ENCODE assay signal across 1 cellular context in genomic region chr6:32658268-32658897, GRCh38.
TF ChIP-seq lines count a peak whose summit lies in the region.

No MANE protein-coding gene starts in this region.

TF ChIP-seq in HepG2, 621 proteins besides CTCF, POLR2A, EP300 and RAD21:
- no peak for TF ChIP-seq ZBTB49 (CRISPR knock-in tag; IDR thresholded peaks at IDR 0.05; ENCODE audit: borderline replicate concordance)
- no peak for TF ChIP-seq ZSCAN25 (CRISPR knock-in tag; IDR thresholded peaks at IDR 0.05)
- no peak for TF ChIP-seq NCOA1 (CRISPR knock-in tag; IDR thresholded peaks at IDR 0.05)
- TF ChIP-seq ZFP37 (CRISPR knock-in tag; IDR thresholded peaks at IDR 0.05; ENCODE audit: borderline replicate concordance), result no peak
- TF ChIP-seq SNAI1 (CRISPR knock-in tag; IDR thresholded peaks at IDR 0.05; ENCODE audit: borderline replicate concordance), result no peak
- TF ChIP-seq ZNF619 (CRISPR knock-in tag; IDR thresholded peaks at IDR 0.05), result no peak
- no peak for TF ChIP-seq SKIL (CRISPR knock-in tag; IDR thresholded peaks at IDR 0.05; ENCODE audit: borderline replicate concordance)
- TF ChIP-seq MNT (IDR thresholded peaks at IDR 0.05), result no peak
- TF ChIP-seq NFRKB (IDR thresholded peaks at IDR 0.05), result no peak
- no peak for TF ChIP-seq ZBTB38 (CRISPR knock-in tag; IDR thresholded peaks at IDR 0.05)
- no peak for TF ChIP-seq ZNF343 (CRISPR knock-in tag; IDR thresholded peaks at IDR 0.05)
- TF ChIP-seq SAFB2 (CRISPR knock-in tag; IDR thresholded peaks at IDR 0.05; ENCODE audit: borderline replicate concordance, low read depth), result no peak
- no peak for TF ChIP-seq TOE1 (CRISPR knock-in tag; IDR thresholded peaks at IDR 0.05)
- TF ChIP-seq ZNF703 (CRISPR knock-in tag; IDR thresholded peaks at IDR 0.05; ENCODE audit: borderline replicate concordance), result no peak
- no peak for TF ChIP-seq ZNF501 (CRISPR knock-in tag; IDR thresholded peaks at IDR 0.05)
- TF ChIP-seq ZBTB20 (CRISPR knock-in tag; IDR thresholded peaks at IDR 0.05; ENCODE audit: borderline replicate concordance, low read depth), result no peak
- no peak for TF ChIP-seq PCBP1 (IDR thresholded peaks at IDR 0.05; ENCODE audit: borderline replicate concordance, low read depth, low read length)
- TF ChIP-seq IRF2 (CRISPR knock-in tag; IDR thresholded peaks at IDR 0.05), result no peak
- TF ChIP-seq JDP2 (CRISPR knock-in tag; IDR thresholded peaks at IDR 0.05; ENCODE audit: borderline replicate concordance), result no peak
TF ChIP-seq in HepG2: peak in this region for 0.
